ENCODE assay signal across 8 cellular contexts in genomic region chr11:65471410-65471762, GRCh38. TPM values are rescaled to one million over a fixed set of nuclear protein-coding genes. Genes with fewer than 3 reads are reported as not detected.
DNase-seq lines count a peak whose midpoint lies in the region; ATAC-seq and TF ChIP-seq lines count a peak whose summit lies in the region.

No MANE protein-coding gene starts in this region.

- intact Hi-C loops in left lung (cut with DNase I), result no loop called here

- H3K27ac ChIP-seq in left lung, result peak overlapping the region; percentile 89 to 91

- CTCF ChIA-PET in BJ (lab: Yijun Ruan, JAX), result interaction anchor here (0.7 to 3.1 kb wide), 15 partner anchors 9 to 267 kb away, joined by 3 to 21 read pairs (median 4); partner anchors contain the start of gene MALAT1

- no peak for DNase-seq in BJ (ENCODE audit: low read depth)
- DNase-seq in RPMI8226, result peak; percentile 71
- peak; percentile 59 for DNase-seq in cerebellum (ENCODE audit: low spot score)
- peak; percentile 78 to 86 for DNase-seq in left lung
- DNase-seq in superior temporal gyrus (ENCODE audit: extremely low spot score), result peak; percentile 77

- POLR2A ChIA-PET in BJ (lab: Charles Lee), result interaction anchor here (0.5 to 4.2 kb wide), 9 partner anchors 8 to 37 kb away, joined by 3 to 67 read pairs (median 4); partner anchors contain the start of gene MALAT1

- H3K4me1 ChIP-seq in left lung, result peaks cover 8 to 50% of the 10 kb centered on the region in 2 donors

- ATAC-seq in GM18511 (IDR thresholded peaks at IDR 0.05; ENCODE audit: unreplicated experiment), result peak; percentile 37
- peak; percentile 81 for ATAC-seq in left lung
- ATAC-seq in HG02759 (IDR thresholded peaks at IDR 0.05; ENCODE audit: unreplicated experiment), result no peak
- ATAC-seq in HG03354 (IDR thresholded peaks at IDR 0.05; ENCODE audit: poor library complexity, severe bottlenecking, unreplicated experiment), result no peak

- H3K27me3 ChIP-seq in BJ (ENCODE audit: control insufficient read depth, insufficient read depth, low read length), result no peaks in the 10 kb centered on the region
- no peaks in the 10 kb centered on the region for H3K27me3 ChIP-seq in left lung

- TF ChIP-seq CTCF in BJ (IDR thresholded peaks at IDR 0.05; ENCODE audit: insufficient read depth, low read depth, low read length) (peak; percentile 58), left lung (IDR thresholded peaks at IDR 0.05) (peak; percentile 35 to 67)

- no peaks in the 10 kb centered on the region for H3K9me3 ChIP-seq in left lung

- H3K36me3 ChIP-seq in BJ (ENCODE audit: control insufficient read depth, insufficient read depth, low read length), result no peaks in the 10 kb centered on the region
- no peaks in the 10 kb centered on the region for H3K36me3 ChIP-seq in left lung

- H3K4me3 ChIP-seq in BJ (ENCODE audit: low read depth, low read length) (peak overlapping the region; percentile 15), left lung (peak overlapping the region in 1 of 2 donors; percentile 23)

RNA-seq across cellular contexts. Expression of gene MALAT1, which starts 27.5 kb away (rescaled TPM):
- polyA plus RNA-seq in BJ (2011; rRNA removed), result 924 and 1,611 TPM in 2 replicates
- 12,707 and 21,303 TPM in 2 replicates for polyA minus RNA-seq in BJ (2011; rRNA and poly(A)+ RNA removed)
- total RNA-seq in cerebellum (17,703 TPM), left lung (over 10,000 TPM; 12,400 to 15,875 TPM)

RNA-seq across cellular contexts. Expression of gene NEAT1, which starts 48.8 kb away (rescaled TPM):
- polyA plus RNA-seq in BJ (2011; rRNA removed), result 59.2 and 87.2 TPM in 2 replicates
- polyA minus RNA-seq in BJ (2011; rRNA and poly(A)+ RNA removed), result 274 and 373 TPM in 2 replicates
- 17.0 TPM for total RNA-seq in cerebellum
- total RNA-seq in left lung, result 1,000 to 10,000 TPM; 1,146 to 1,441 TPM

RNA-seq across cellular contexts. Expression of gene SCYL1, which starts 53.5 kb away (rescaled TPM):
- polyA plus RNA-seq in BJ (2011; rRNA removed), result 81.7 and 134 TPM in 2 replicates
- polyA minus RNA-seq in BJ (2011; rRNA and poly(A)+ RNA removed), result 73.5 and 101 TPM in 2 replicates
- total RNA-seq in cerebellum, result 30.7 TPM
- 10 to 100 TPM; 81.2 to 82.5 TPM for total RNA-seq in left lung

Comparison
In these comparisons a context has a peak if more than half of its experiments do, and no peak if none do; other contexts are left out.
1. ATAC-seq: peak in GM18511 (single experiment) and left lung (single experiment); none in HG02759 (single experiment) and HG03354 (single experiment).
2. RNA of gene NEAT1, which starts 48.8 kb away (total RNA-seq): 1,146 to 1,441 TPM in left lung; 17.0 TPM in cerebellum (single experiment); every median in the first group is over 10 times any median in the second.